ENCODE assay signal across 8 cellular contexts in genomic region chr2:46776687-46777327, GRCh38.
DNase-seq lines count a peak whose midpoint lies in the region; ATAC-seq and TF ChIP-seq lines count a peak whose summit lies in the region.

No MANE protein-coding gene starts in this region.

- no peaks in the 10 kb centered on the region for H3K9me3 Mint-ChIP-seq in activated CD4-positive, alpha-beta T cell treated with anti-CD3 and anti-CD28 coated beads, Interleukin-2, amount 10 ng/mL, durations not matched to agents 7 days and 5 days
- no peaks in the 10 kb centered on the region for H3K9me3 Mint-ChIP-seq in nephron
- H3K9me3 Mint-ChIP-seq in type B pancreatic cell, result no peaks in the 10 kb centered on the region

- no peak for ATAC-seq in HG02678 (IDR thresholded peaks at IDR 0.05; ENCODE audit: unreplicated experiment)

- no peak overlapping the region for H3K4me3 Mint-ChIP-seq in activated CD4-positive, alpha-beta T cell treated with anti-CD3 and anti-CD28 coated beads, Interleukin-2, amount 10 ng/mL, durations not matched to agents 7 days and 5 days
- no peak overlapping the region for H3K4me3 Mint-ChIP-seq in nephron
- H3K4me3 Mint-ChIP-seq in type B pancreatic cell, result no peak overlapping the region

- peak; percentile 31 to 40 for DNase-seq in activated CD4-positive, alpha-beta T cell treated with anti-CD3 and anti-CD28 coated beads for 24 hours (ENCODE audit: low read depth in 2 of 2)
- DNase-seq in activated CD4-positive, alpha-beta T cell treated with anti-CD3 and anti-CD28 coated beads for 1 hour, result no peak
- DNase-seq in NCI-H1930 (lab: John Stamatoyannopoulos, UW), result peak; percentile 2 to 55
- DNase-seq in activated CD4-positive, alpha-beta T cell treated with anti-CD3 and anti-CD28 coated beads, Interleukin-2, amount 10 ng/mL, durations not matched to agents 7 days and 5 days, result peak; percentile 62
- peak; percentile 52 for DNase-seq in epidermal melanocyte (ENCODE audit: insufficient read length, low spot score)
- no peak for DNase-seq in type B pancreatic cell (ENCODE audit: extremely low spot score, unreplicated experiment)

- H3K27me3 Mint-ChIP-seq in activated CD4-positive, alpha-beta T cell treated with anti-CD3 and anti-CD28 coated beads, Interleukin-2, amount 10 ng/mL, durations not matched to agents 7 days and 5 days, result peaks cover 3% of the 10 kb centered on the region
- H3K27me3 Mint-ChIP-seq in nephron (ENCODE audit: low read depth) (peaks cover 6% of the 10 kb centered on the region), type B pancreatic cell (no peaks in the 10 kb centered on the region)

- POLR2A ChIA-PET in activated CD4-positive, alpha-beta T cell treated with anti-CD3 and anti-CD28 coated beads, Interleukin-2, amount 10 ng/mL, durations not matched to agents 7 days and 5 days (lab: Charles Lee), result no interaction called here

- CTCF ChIA-PET in activated CD4-positive, alpha-beta T cell treated with anti-CD3 and anti-CD28 coated beads, Interleukin-2, amount 10 ng/mL, durations not matched to agents 7 days and 5 days (lab: Charles Lee), result interaction anchor here (1.3 kb wide), 1 partner anchor 126 kb away, joined by 4 read pairs; no protein-coding TSS in a partner anchor

- H3K27ac Mint-ChIP-seq in activated CD4-positive, alpha-beta T cell treated with anti-CD3 and anti-CD28 coated beads, Interleukin-2, amount 10 ng/mL, durations not matched to agents 7 days and 5 days, result no peak overlapping the region
- peak overlapping the region in 2 of 3 experiments; percentile 0 to 10 for H3K27ac Mint-ChIP-seq in nephron
- H3K27ac Mint-ChIP-seq in type B pancreatic cell, result no peak overlapping the region

- H3K4me1 Mint-ChIP-seq in activated CD4-positive, alpha-beta T cell treated with anti-CD3 and anti-CD28 coated beads, Interleukin-2, amount 10 ng/mL, durations not matched to agents 7 days and 5 days, result no peaks in the 10 kb centered on the region
- H3K4me1 Mint-ChIP-seq in nephron (peaks cover 48% of the 10 kb centered on the region), type B pancreatic cell (ENCODE audit: unreplicated experiment) (no peaks in the 10 kb centered on the region)

- TF ChIP-seq CTCF in nephron (IDR thresholded peaks at IDR 0.05; ENCODE audit: unreplicated experiment in 3 of 3) (peak; percentile 51 to 68 (median 57)), type B pancreatic cell (conservative IDR thresholded peaks at IDR 0.05) (peak; percentile 78)

- H3K36me3 Mint-ChIP-seq in activated CD4-positive, alpha-beta T cell treated with anti-CD3 and anti-CD28 coated beads, Interleukin-2, amount 10 ng/mL, durations not matched to agents 7 days and 5 days (ENCODE audit: low read depth), result no peaks in the 10 kb centered on the region
- H3K36me3 Mint-ChIP-seq in nephron (ENCODE audit: low read depth) (no peaks in the 10 kb centered on the region), type B pancreatic cell (no peaks in the 10 kb centered on the region)

Comparison
In these comparisons a context has a peak if more than half of its experiments do, and no peak if none do; other contexts are left out.
1. DNase-seq: peak in activated CD4-positive, alpha-beta T cell treated with anti-CD3 and anti-CD28 coated beads for 24 hours (2 of 2), NCI-H1930 (2 of 2), activated CD4-positive, alpha-beta T cell treated with anti-CD3 and anti-CD28 coated beads, Interleukin-2, amount 10 ng/mL, durations not matched to agents 7 days and 5 days (single experiment) and epidermal melanocyte (single experiment); none in activated CD4-positive, alpha-beta T cell treated with anti-CD3 and anti-CD28 coated beads for 1 hour (single experiment) and type B pancreatic cell (single experiment).
2. H3K27ac Mint-ChIP-seq: peak in nephron (2 of 3); none in activated CD4-positive, alpha-beta T cell treated with anti-CD3 and anti-CD28 coated beads, Interleukin-2, amount 10 ng/mL, durations not matched to agents 7 days and 5 days (single experiment) and type B pancreatic cell (single experiment).